1 cellular context compared by ENCODE assay signal in the genomic region with DNA sequence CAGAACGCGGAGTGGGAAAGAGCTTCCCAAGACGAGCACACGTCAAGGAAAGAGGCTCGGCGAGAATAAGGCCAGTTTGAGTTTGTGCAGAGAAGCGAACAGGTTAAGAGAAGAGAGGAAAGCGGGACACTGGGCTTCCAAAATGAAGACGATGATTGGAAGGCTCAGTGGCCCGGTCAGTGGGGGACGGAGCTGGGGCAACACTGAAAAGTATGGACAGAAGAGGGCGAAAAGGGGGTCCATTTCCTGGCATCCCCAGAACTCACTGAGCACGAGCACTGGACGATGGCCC.
TF ChIP-seq lines count a peak whose summit lies in the region.

No MANE protein-coding gene starts in this region.

TF ChIP-seq in HEK293, 187 proteins besides CTCF, POLR2A, EP300 and RAD21 (continued from another document):
- TF ChIP-seq PRDM4 (tag by site-specific recombination; IDR thresholded peaks at IDR 0.05), result no peak
- no peak for TF ChIP-seq ZNF311 (tag by site-specific recombination; IDR thresholded peaks at IDR 0.05; ENCODE audit: borderline replicate concordance)
- no peak for TF ChIP-seq ZNF624 (tag by site-specific recombination; IDR thresholded peaks at IDR 0.05)
- no peak for TF ChIP-seq TRIM28 (IDR thresholded peaks at IDR 0.05; ENCODE audit: borderline replicate concordance, low read length)
- no peak for TF ChIP-seq REPIN1 (tag by site-specific recombination; IDR thresholded peaks at IDR 0.05; ENCODE audit: low read depth)
- no peak for TF ChIP-seq ZNF830 (tag by site-specific recombination; IDR thresholded peaks at IDR 0.05; ENCODE audit: low read depth)
- no peak for TF ChIP-seq ZNF707 (tag by site-specific recombination; IDR thresholded peaks at IDR 0.05)
- no peak for TF ChIP-seq ZNF211 (tag by site-specific recombination; IDR thresholded peaks at IDR 0.05; ENCODE audit: low read depth)
- TF ChIP-seq YY1 (tag by site-specific recombination; IDR thresholded peaks at IDR 0.05), result peak; percentile 63
- no peak for TF ChIP-seq ZNF677 (tag by site-specific recombination; IDR thresholded peaks at IDR 0.05)
- TF ChIP-seq ZNF837 (tag by site-specific recombination; IDR thresholded peaks at IDR 0.05), result no peak
- TF ChIP-seq KLF9 (tag by site-specific recombination; IDR thresholded peaks at IDR 0.05; ENCODE audit: low read depth), result peak; percentile 23; the same call in 1 of the 2 replicates
- TF ChIP-seq ZNF274 (IDR thresholded peaks at IDR 0.05; ENCODE audit: low read length), result no peak
- TF ChIP-seq ZNF274 (tag by site-specific recombination; IDR thresholded peaks at IDR 0.05; ENCODE audit: borderline replicate concordance), result no peak
- no peak for TF ChIP-seq ZNF488 (tag by site-specific recombination; IDR thresholded peaks at IDR 0.05)
- no peak for TF ChIP-seq TSHZ1 (tag by site-specific recombination; IDR thresholded peaks at IDR 0.05; ENCODE audit: borderline replicate concordance)
